Comparison of ENCODE assay signal across 15 cellular contexts in the genomic region with DNA sequence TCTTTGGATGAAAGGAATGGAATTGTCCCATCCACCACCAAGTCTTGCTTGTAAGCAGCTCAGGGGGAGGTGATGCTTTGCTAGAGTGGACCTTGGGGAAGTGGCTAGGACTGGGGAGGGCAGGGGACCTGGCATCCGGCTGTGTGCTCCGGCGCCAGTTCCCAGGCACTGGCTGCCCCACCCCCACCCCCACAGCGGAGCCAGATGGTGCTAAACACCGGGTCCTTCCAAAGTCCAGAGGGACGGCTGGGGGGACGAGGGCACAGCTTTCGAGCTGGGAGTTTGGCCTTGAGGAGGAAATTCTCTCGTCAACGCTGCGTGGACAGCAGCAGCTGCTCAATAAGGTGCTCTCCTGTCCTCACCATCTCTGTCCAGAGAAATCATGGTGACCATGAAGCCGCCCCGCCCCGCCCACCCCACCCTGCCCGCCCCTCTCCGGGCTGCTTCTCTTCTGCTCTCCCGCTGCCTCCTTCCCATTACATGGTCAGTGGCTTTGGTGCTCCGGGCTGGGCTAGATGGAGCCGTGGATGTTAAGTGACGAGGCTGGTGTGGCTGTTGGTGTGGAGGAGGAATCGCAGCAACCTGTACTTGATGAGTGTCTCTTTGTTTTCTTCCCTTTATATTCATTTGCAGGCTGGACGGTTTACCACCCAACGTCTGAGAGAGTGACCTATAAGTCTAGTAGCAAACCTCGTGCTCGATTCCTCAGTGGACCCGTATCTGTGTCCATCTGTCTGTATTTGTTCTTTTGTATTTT.
A peak's percentile ranks its signal among the peaks of the same experiment; 100 is the strongest.
DNase-seq lines count a peak whose midpoint lies in the region; ATAC-seq and TF ChIP-seq lines count a peak whose summit lies in the region.
"Had no signal": no experiment of that assay in that cellular context is flagged by ENCODE, and none has a peak within 500 bp of the region (broad histone marks: within the 10 kb centered on the region; RNA-seq: fewer than 3 reads in every experiment).

No MANE protein-coding gene starts in this region.

- H3K9ac ChIP-seq in MM.1S (ENCODE audit: low read length), result no peak overlapping the region

- H3K4me1 ChIP-seq in body of pancreas, result peaks cover 20% of the 10 kb centered on the region
- peaks cover 5% of the 10 kb centered on the region for H3K4me1 ChIP-seq in MM.1S (ENCODE audit: low read length)
- H3K4me1 ChIP-seq: BE2C, upper lobe of right lung had no signal

- H3K4me3 ChIP-seq in body of pancreas (no peak overlapping the region), MM.1S (ENCODE audit: low read length) (no peak overlapping the region)
- H3K4me3 ChIP-seq: PC-9, upper lobe of right lung had no signal

- H3K4me2 ChIP-seq in MM.1S (ENCODE audit: low read depth, low read length), result no peak overlapping the region
- H3K4me2 ChIP-seq: PC-9 had no signal

- H3K27ac Mint-ChIP-seq in progenitor cell of endocrine pancreas, result peak overlapping the region; percentile 56
- H3K27ac Mint-ChIP-seq: activated naive CD4-positive, alpha-beta T cell treated with anti-CD3 and anti-CD28 coated beads, Interleukin-2, amount 10 ng/mL, durations not matched to agents 7 days and 5 days had no signal

- no peaks in the 10 kb centered on the region for H3K27me3 Mint-ChIP-seq in progenitor cell of endocrine pancreas

- no peaks in the 10 kb centered on the region for H3K9me2 ChIP-seq in MM.1S (replicated peaks; ENCODE audit: insufficient read depth, low read length)

- H3K9me3 Mint-ChIP-seq in progenitor cell of endocrine pancreas (ENCODE audit: low read depth), result no peaks in the 10 kb centered on the region
- H3K9me3 Mint-ChIP-seq: activated naive CD4-positive, alpha-beta T cell treated with anti-CD3 and anti-CD28 coated beads, Interleukin-2, amount 10 ng/mL, durations not matched to agents 7 days and 5 days had no signal

- intact Hi-C loops in body of pancreas (cut with DNase I), result loop anchor here (5.0 kb wide), 1 partner anchor 137 kb away; no protein-coding TSS in a partner anchor

- WGBS in body of pancreas, 2 donors, result 42 to 60% methylated on average over 21 to 23 of the region's 26 CpGs

- H3K27me3 ChIP-seq in body of pancreas (no peaks in the 10 kb centered on the region), MM.1S (replicated peaks; ENCODE audit: insufficient read depth, low read length) (no peaks in the 10 kb centered on the region)
- H3K27me3 ChIP-seq: BE2C had no signal

- ATAC-seq in body of pancreas (no peak), GM18505 (IDR thresholded peaks at IDR 0.05; ENCODE audit: unreplicated experiment) (no peak)
- ATAC-seq: upper lobe of right lung had no signal

- H3K9me3 ChIP-seq in body of pancreas (no peaks in the 10 kb centered on the region), MM.1S (replicated peaks; ENCODE audit: insufficient read depth, low read length) (no peaks in the 10 kb centered on the region)
- H3K9me3 ChIP-seq: BE2C, upper lobe of right lung had no signal

- no peaks in the 10 kb centered on the region for H3F3A ChIP-seq in MM.1S (ENCODE audit: insufficient read depth, low read length)

- H2AFZ ChIP-seq in MM.1S (ENCODE audit: low read length), result no peak overlapping the region
- H2AFZ ChIP-seq: PC-9 had no signal

- H3K27ac ChIP-seq in body of pancreas (peak overlapping the region in 1 of 4 donors; percentile 24), MM.1S (ENCODE audit: low read length) (no peak overlapping the region)
- H3K27ac ChIP-seq: PC-9, upper lobe of right lung, VCaP had no signal

- H3K79me2 ChIP-seq in MM.1S (ENCODE audit: low read length), result no peaks in the 10 kb centered on the region

- DNase-seq in G401 (ENCODE audit: low spot score) (peak; percentile 62), body of pancreas (peak in 3 of 4 donors; percentile 39 to 53 (median 42)), iPS-NIHi7 (ENCODE audit: extremely low spot score) (peak; percentile 13), progenitor cell of endocrine pancreas (ENCODE audit: low spot score, unreplicated experiment) (no peak), MM.1S (no peak), retina (no peak)
- DNase-seq: activated CD8-positive, alpha-beta memory T cell treated with anti-CD3 and anti-CD28 coated beads, Interleukin-2, amount 50 U/mL, for 48 hours; activated naive CD4-positive, alpha-beta T cell treated with anti-CD3 and anti-CD28 coated beads, Interleukin-2, amount 10 ng/mL, durations not matched to agents 7 days and 5 days; BE2C; NCI-H1694 treated with DMSO at 0.1 percent for 48 hours; NCI-H510A; PC-9 had no signal

- H3K4me3 Mint-ChIP-seq in progenitor cell of endocrine pancreas (ENCODE audit: low read depth), result no peak overlapping the region
- H3K4me3 Mint-ChIP-seq: activated naive CD4-positive, alpha-beta T cell treated with anti-CD3 and anti-CD28 coated beads, Interleukin-2, amount 10 ng/mL, durations not matched to agents 7 days and 5 days had no signal

- TF ChIP-seq POLR2A in body of pancreas (IDR thresholded peaks at IDR 0.05) (no peak), GM18505 (IDR thresholded peaks at IDR 0.05; ENCODE audit: borderline replicate concordance, extremely low read depth, insufficient read depth, insufficient read length) (no peak)

- TF ChIP-seq CTCF in body of pancreas (IDR thresholded peaks at IDR 0.05) (no peak), progenitor cell of endocrine pancreas (IDR thresholded peaks at IDR 0.05; ENCODE audit: unreplicated experiment) (no peak), MM.1S (IDR thresholded peaks at IDR 0.05; ENCODE audit: low read length) (no peak)

- H3K36me3 Mint-ChIP-seq in progenitor cell of endocrine pancreas (ENCODE audit: insufficient read depth), result peaks cover 7% of the 10 kb centered on the region
- H3K36me3 Mint-ChIP-seq: activated naive CD4-positive, alpha-beta T cell treated with anti-CD3 and anti-CD28 coated beads, Interleukin-2, amount 10 ng/mL, durations not matched to agents 7 days and 5 days had no signal

- H3K36me3 ChIP-seq in body of pancreas (replicated peaks in 1 of 2; ENCODE audit: insufficient read depth in 1 of 2, low read depth in 2 of 2) (no peaks in the 10 kb centered on the region), MM.1S (replicated peaks; ENCODE audit: insufficient read depth, low read length) (no peaks in the 10 kb centered on the region)
- H3K36me3 ChIP-seq: BE2C, upper lobe of right lung had no signal

- H4K20me1 ChIP-seq in MM.1S (ENCODE audit: insufficient read depth, low read length), result no peaks in the 10 kb centered on the region

- in situ Hi-C loops in G401 (cut with HindIII; ENCODE audit: low sequenced_read_pairs), result no loop called here

- no peaks in the 10 kb centered on the region for H3K4me1 Mint-ChIP-seq in progenitor cell of endocrine pancreas (ENCODE audit: low read depth)

Comparison
In these comparisons a context has a peak if more than half of its experiments do, and no peak if none do; other contexts are left out.
1. DNase-seq: peak in G401 (single experiment), body of pancreas (3 of 4) and iPS-NIHi7 (single experiment); none in progenitor cell of endocrine pancreas (single experiment), MM.1S (single experiment) and retina (single experiment).